In the genomic region with DNA sequence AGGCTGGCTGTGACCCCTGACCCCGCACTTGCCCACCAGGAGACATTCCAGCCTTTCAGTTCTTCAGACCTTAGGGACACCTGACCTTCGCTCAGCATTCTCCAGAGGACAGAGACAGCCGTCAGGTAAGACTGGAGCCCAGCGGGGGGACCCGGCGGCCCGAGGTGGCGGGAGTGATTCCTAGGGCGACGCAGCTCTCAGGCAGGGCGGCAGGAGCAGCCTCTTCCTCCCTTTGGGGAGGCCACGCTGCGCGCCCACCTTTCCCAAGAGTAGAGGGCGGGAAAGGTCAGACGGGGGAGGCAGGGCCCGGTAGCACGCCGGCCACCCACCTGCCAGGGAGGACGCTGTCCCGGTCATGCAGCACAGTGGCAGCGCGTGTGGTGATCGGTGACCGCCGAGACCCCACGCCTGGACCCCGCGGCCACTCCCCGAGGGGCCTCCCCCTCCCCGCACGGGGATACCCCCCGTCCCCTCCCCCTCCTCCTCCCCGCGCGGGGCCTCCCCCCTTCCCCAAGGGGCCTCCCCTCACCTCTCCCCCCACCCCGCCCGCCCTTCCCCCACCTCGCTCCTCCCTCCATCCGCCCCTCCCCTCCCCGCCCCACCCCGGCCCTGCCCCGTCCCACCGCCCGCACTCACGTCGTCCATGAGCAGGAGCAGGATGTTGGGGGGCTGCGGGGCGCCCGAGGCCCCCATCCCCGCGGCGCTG, we compare ENCODE assay signal across 8 cellular contexts. TPM values are rescaled to one million over a fixed set of nuclear protein-coding genes. Genes with fewer than 3 reads are reported as not detected.
DNase-seq lines count a peak whose midpoint lies in the region; ATAC-seq and TF ChIP-seq lines count a peak whose summit lies in the region.

No MANE protein-coding gene starts in this region.

- H3K36me3 ChIP-seq in OCI-LY7 (ENCODE audit: insufficient read depth, low read length) (peaks cover 23% of the 10 kb centered on the region; the same call in 1 of the 2 replicates), mucosa of rectum (ENCODE audit: control insufficient read depth in 2 of 2, insufficient read depth in 2 of 2, low read length in 2 of 2) (peaks cover 17 to 24% of the 10 kb centered on the region in 2 donors)

- no peak overlapping the region; the same call in 1 of the 2 replicates for H2AFZ ChIP-seq in OCI-LY7 (ENCODE audit: low read length)

- no TSS peak for BruUV-seq in OCI-LY7 (replicated peaks; lab: Mats Ljungman, UMichigan)

- H3K4me3 ChIP-seq in GM08714 (ENCODE audit: low read length) (peak overlapping the region; percentile 59; the same call in 1 of the 2 replicates), OCI-LY7 (ENCODE audit: low read depth, low read length, poor library complexity, severe bottlenecking) (peak overlapping the region; percentile 83), mucosa of rectum (ENCODE audit: low read length in 2 of 2) (peak overlapping the region; percentile 65 to 93)

- H3K9ac ChIP-seq in mucosa of rectum (ENCODE audit: low read depth in 1 of 2, low read length in 2 of 2), result peak overlapping the region; percentile 24 to 68

- no peaks in the 10 kb centered on the region for H3K9me2 ChIP-seq in OCI-LY7 (ENCODE audit: insufficient read depth, low read length)

- H3K27ac ChIP-seq in OCI-LY7 (ENCODE audit: low read depth, low read length, poor library complexity, severe bottlenecking), result no peak overlapping the region
- peak overlapping the region; percentile 56 to 67 for H3K27ac ChIP-seq in mucosa of rectum (ENCODE audit: low read depth in 2 of 2, low read length in 2 of 2)

- intact Hi-C loops in OCI-LY7 (cut with micrococcal nuclease; ENCODE audit: unreplicated experiment), result loop anchor here (5.0 kb wide), 1 partner anchor 111 kb away; no protein-coding TSS in a partner anchor

- 0 out of 2 replicates have a peak, but pooled peaks cover 4% of the 10 kb centered on the region for H4K20me1 ChIP-seq in OCI-LY7 (ENCODE audit: insufficient read depth, low read length)

- POLR2A ChIA-PET in OCI-LY7 (lab: Charles Lee), result interaction anchor here (0.7 kb wide), 1 partner anchor 13 kb away, joined by 3 read pairs; no protein-coding TSS in a partner anchor

- H3K9me3 ChIP-seq in OCI-LY7 (ENCODE audit: low read length), result no peaks in the 10 kb centered on the region
- no peaks in the 10 kb centered on the region for H3K9me3 ChIP-seq in mucosa of rectum (ENCODE audit: control insufficient read depth in 2 of 2, low read length in 2 of 2)

- H3K79me2 ChIP-seq in OCI-LY7 (ENCODE audit: insufficient read depth, low read depth, low read length), result no peaks in the 10 kb centered on the region; the same call in 1 of the 2 replicates

- CTCF ChIA-PET in OCI-LY7 (lab: Charles Lee; ENCODE audit: unreplicated experiment), result no interaction called here

- peak overlapping the region; percentile 58 for H3K4me2 ChIP-seq in OCI-LY7 (ENCODE audit: low read length)

- no peak for TF ChIP-seq CTCF in OCI-LY7 (conservative IDR thresholded peaks at IDR 0.05; ENCODE audit: low read length)

- no peak for ATAC-seq in GM19035 (IDR thresholded peaks at IDR 0.05; ENCODE audit: unreplicated experiment)

- no peaks in the 10 kb centered on the region for H3K27me3 ChIP-seq in mucosa of rectum (ENCODE audit: control insufficient read depth in 2 of 2, insufficient read depth in 2 of 2, low read length in 2 of 2)

- H3K4me1 ChIP-seq in OCI-LY7 (ENCODE audit: insufficient read depth, low read length, poor library complexity, severe bottlenecking) (peaks cover 25% of the 10 kb centered on the region), mucosa of rectum (ENCODE audit: control insufficient read depth in 2 of 2, insufficient read depth in 2 of 2, low read length in 2 of 2) (peaks cover 16% of the 10 kb centered on the region in 2 donors)

- DNase-seq in OCI-LY7 (ENCODE audit: low spot score), result peak; percentile 7
- DNase-seq in dermis blood vessel endothelial cell, result peak; percentile 5
- DNase-seq in NCI-H510A (lab: John Stamatoyannopoulos, UW), result no peak
- DNase-seq in midbrain (lab: John Stamatoyannopoulos, UW), result no peak
- DNase-seq in ureter (ENCODE audit: low spot score), result no peak

RNA-seq across cellular contexts. Expression of a gene that starts 0.5 kb away (rescaled TPM):
- total RNA-seq in OCI-LY7 (2014; rRNA removed; shearing (Covaris generic)), result 17.2 and 18.5 TPM in 2 replicates
- total RNA-seq in OCI-LY7 (2022), result 44.7 and 49.0 TPM in 2 replicates
- total RNA-seq in dermis blood vessel endothelial cell, result 25.0 and 26.3 TPM in 2 replicates
- 44.4 TPM for total RNA-seq in ureter

RNA-seq across cellular contexts. Expression of a gene that starts 0.7 kb away (rescaled TPM):
- 27.3 and 27.6 TPM in 2 replicates for total RNA-seq in OCI-LY7 (2014; rRNA removed; shearing (Covaris generic))
- 34.2 and 44.9 TPM in 2 replicates for total RNA-seq in OCI-LY7 (2022)
- 31.6 and 46.6 TPM in 2 replicates for total RNA-seq in dermis blood vessel endothelial cell
- total RNA-seq in ureter, result 55.3 TPM

RNA-seq across cellular contexts. Expression of a gene that starts 10.2 kb away (rescaled TPM):
- not detected in 2 replicates for total RNA-seq in OCI-LY7 (2014; rRNA removed; shearing (Covaris generic))
- total RNA-seq in OCI-LY7 (2022), result 0.38 TPM in 1 of 2 replicates, not detected in the other
- not detected in 2 replicates for total RNA-seq in dermis blood vessel endothelial cell
- not detected for total RNA-seq in ureter

RNA-seq across cellular contexts. Expression of a gene that starts 44.5 kb away (rescaled TPM):
- total RNA-seq in OCI-LY7 (2014; rRNA removed; shearing (Covaris generic)), result 168 and 216 TPM in 2 replicates
- total RNA-seq in OCI-LY7 (2022) (118 and 151 TPM in 2 replicates), dermis blood vessel endothelial cell (100 and 138 TPM in 2 replicates), ureter (152 TPM)

RNA-seq across cellular contexts. Expression of a gene that starts 52.7 kb away (rescaled TPM):
- 82.7 and 90.2 TPM in 2 replicates for total RNA-seq in OCI-LY7 (2014; rRNA removed; shearing (Covaris generic))
- 108 and 150 TPM in 2 replicates for total RNA-seq in OCI-LY7 (2022)
- 5.8 and 22.2 TPM in 2 replicates for total RNA-seq in dermis blood vessel endothelial cell
- 2.1 TPM for total RNA-seq in ureter

Comparison
In these comparisons a context has a peak if more than half of its experiments do, and no peak if none do; other contexts are left out.
1. DNase-seq: peak in OCI-LY7 (single experiment) and dermis blood vessel endothelial cell (single experiment); none in NCI-H510A (single experiment), midbrain (single experiment) and ureter (single experiment).
2. Peak in every context shown above with its lines, with median percentiles within 50 percentile points of each other: H3K4me3 ChIP-seq.